23 cellular contexts compared by ENCODE assay signal in genomic region chr10:7532723-7533498, GRCh38.
"Had no signal": no experiment of that assay in that cellular context is flagged by ENCODE, and none has a peak within 500 bp of the region (broad histone marks: within the 10 kb centered on the region; RNA-seq: fewer than 3 reads in every experiment).

No MANE protein-coding gene starts in this region.

- H3K27ac ChIP-seq: brain microvascular endothelial cell, cardiac muscle cell, VCaP had no signal

- H3K36me3 ChIP-seq: brain microvascular endothelial cell, cardiac muscle cell had no signal

- H3K27ac Mint-ChIP-seq: activated CD4-positive, alpha-beta memory T cell treated with anti-CD3 and anti-CD28 coated beads, Interleukin-2, amount 10 ng/mL, durations not matched to agents 7 days and 5 days; activated naive CD4-positive, alpha-beta T cell treated with anti-CD3 and anti-CD28 coated beads for 36 hours; activated naive CD8-positive, alpha-beta T cell; activated T-helper 17 cell treated with anti-CD3 and anti-CD28 coated beads, Interleukin-2, amount 50 U/mL, for 72 hours; T-cell had no signal

- H3K27me3 ChIP-seq: brain microvascular endothelial cell, cardiac muscle cell had no signal

- H3K4me3 ChIP-seq: cardiac muscle cell, K562 had no signal

- H3K4me1 Mint-ChIP-seq: activated CD4-positive, alpha-beta memory T cell treated with anti-CD3 and anti-CD28 coated beads, Interleukin-2, amount 10 ng/mL, durations not matched to agents 7 days and 5 days; activated T-helper 17 cell treated with anti-CD3 and anti-CD28 coated beads, Interleukin-2, amount 50 U/mL, for 72 hours; T-cell had no signal

- H3K9me3 Mint-ChIP-seq: activated naive CD4-positive, alpha-beta T cell treated with anti-CD3 and anti-CD28 coated beads for 36 hours had no signal

- ATAC-seq: activated T-helper 17 cell treated with anti-CD3 and anti-CD28 coated beads, Interleukin-2, amount 50 U/mL, for 72 hours; K562; T-cell had no signal

- H3K4me3 Mint-ChIP-seq: activated CD4-positive, alpha-beta memory T cell treated with anti-CD3 and anti-CD28 coated beads, Interleukin-2, amount 10 ng/mL, durations not matched to agents 7 days and 5 days; activated naive CD4-positive, alpha-beta T cell treated with anti-CD3 and anti-CD28 coated beads for 36 hours; activated naive CD8-positive, alpha-beta T cell; activated T-helper 17 cell treated with anti-CD3 and anti-CD28 coated beads, Interleukin-2, amount 50 U/mL, for 72 hours; T-cell had no signal

- DNase-seq: activated CD4-positive, alpha-beta memory T cell treated with anti-CD3 and anti-CD28 coated beads, Interleukin-2, amount 10 ng/mL, durations not matched to agents 7 days and 5 days; activated CD4-positive, alpha-beta T cell treated with anti-CD3 and anti-CD28 coated beads, Interleukin-2, amount 50 U/mL, for 1 hour; activated CD4-positive, CD25-positive, alpha-beta regulatory T cell; activated gamma-delta T cell; activated naive CD4-positive, alpha-beta T cell treated with anti-CD3 and anti-CD28 coated beads for 36 hours; activated T-cell treated with anti-CD3 and anti-CD28 coated beads for 4 hours; activated T-cell treated with anti-CD3 and anti-CD28 coated beads, Interleukin-2, amount 50 U/mL, for 48 hours; brain microvascular endothelial cell; Karpas-422; MM.1S; NCI-H1105 treated with DMSO at 0.1 percent for 48 hours; NCI-H1436 treated with DMSO at 0.1 percent for 48 hours; NCI-H187; NCI-H2081; NCI-H510A treated with DMSO at 0.1 percent for 48 hours; NCI-H69; SIG-M5; T-cell had no signal
